ENCODE assay signal across 12 cellular contexts in genomic region chr10:47309403-47310089, GRCh38. TPM values are rescaled to one million over a fixed set of nuclear protein-coding genes. Genes with fewer than 3 reads are reported as not detected.
DNase-seq lines count a peak whose midpoint lies in the region; ATAC-seq, FAIRE-seq and TF ChIP-seq lines count a peak whose summit lies in the region.
"Had no signal": no experiment of that assay in that cellular context is flagged by ENCODE, and none has a peak within 500 bp of the region (broad histone marks: within the 10 kb centered on the region; RNA-seq: fewer than 3 reads in every experiment).

No MANE protein-coding gene starts in this region.

- H3K36me3 ChIP-seq in OCI-LY3 (replicated peaks; ENCODE audit: low read depth, low read length) (no peaks in the 10 kb centered on the region), upper lobe of right lung (no peaks in the 10 kb centered on the region), small intestine (ENCODE audit: control insufficient read depth in 2 of 2, insufficient read depth in 2 of 2, low read length in 2 of 2) (no peaks in the 10 kb centered on the region), adrenal gland (replicated peaks in 1 of 2) (no peaks in the 10 kb centered on the region)

- intact Hi-C loops in upper lobe of right lung (cut with DNase I): loop anchor here (10.0 kb wide), 1 partner anchor 265 kb away; no protein-coding TSS in a partner anchor
- intact Hi-C loops in adrenal gland (cut with DNase I): loop anchor here (5.0 kb wide), 2 partner anchors 262 to 282 kb away; no protein-coding TSS in a partner anchor

- peak; percentile 46 for TF ChIP-seq CTCF in OCI-LY3 (IDR thresholded peaks at IDR 0.05; ENCODE audit: low read depth, low read length)
- peak; percentile 26 for TF ChIP-seq CTCF in fibroblast of mammary gland (conservative IDR thresholded peaks at IDR 0.05; ENCODE audit: control insufficient read depth, insufficient read depth, low read depth, low read length)
- peak; percentile 21 for TF ChIP-seq CTCF in upper lobe of right lung (IDR thresholded peaks at IDR 0.05)
- peak in 1 of 6 experiments; percentile 13 for TF ChIP-seq CTCF in adrenal gland (IDR thresholded peaks at IDR 0.05)

- H3K9me3 ChIP-seq in OCI-LY3 (ENCODE audit: insufficient read depth, low read length): no peaks in the 10 kb centered on the region
- H3K9me3 ChIP-seq in upper lobe of right lung: no peaks in the 10 kb centered on the region
- no peaks in the 10 kb centered on the region for H3K9me3 ChIP-seq in small intestine (ENCODE audit: control insufficient read depth, low read depth)
- no peaks in the 10 kb centered on the region for H3K9me3 ChIP-seq in adrenal gland (replicated peaks in 1 of 3)

- peaks cover 8% of the 10 kb centered on the region for H3K4me1 ChIP-seq in OCI-LY3 (ENCODE audit: low read length)
- H3K4me1 ChIP-seq in upper lobe of right lung: peaks cover 7% of the 10 kb centered on the region
- no peaks in the 10 kb centered on the region for H3K4me1 ChIP-seq in small intestine (ENCODE audit: control insufficient read depth in 2 of 2, insufficient read depth in 1 of 2, low read depth in 1 of 2, low read length in 1 of 2)
- H3K4me1 ChIP-seq in adrenal gland (replicated peaks in 1 of 2): no peaks in the 10 kb centered on the region

- TF ChIP-seq POLR2A in adrenal gland (IDR thresholded peaks at IDR 0.05): no peak

- H3K27ac ChIP-seq in OCI-LY3 (ENCODE audit: low read length): no peak overlapping the region
- H3K27ac ChIP-seq in upper lobe of right lung: no peak overlapping the region
- H3K27ac ChIP-seq in small intestine (ENCODE audit: low read depth in 1 of 2, low read length in 1 of 2): no peak overlapping the region
- no peak overlapping the region for H3K27ac ChIP-seq in adrenal gland

- 86 to 90% (median 86%) methylated on average over 32 to 34 of the region's 34 CpGs for WGBS in small intestine, 3 donors
- WGBS in adrenal gland, 4 donors: 85 to 90% (median 87%) methylated on average over 24 to 34 of the region's 34 CpGs

- H3K79me2 ChIP-seq in OCI-LY3 (ENCODE audit: low read length): no peaks in the 10 kb centered on the region

- H4K20me1 ChIP-seq in OCI-LY3 (ENCODE audit: insufficient read depth, low read length): no peaks in the 10 kb centered on the region

- no peak overlapping the region for H3K9ac ChIP-seq in OCI-LY3 (ENCODE audit: low read length)

- H3K4me3 ChIP-seq in OCI-LY3 (ENCODE audit: low read length) (no peak overlapping the region), fibroblast of mammary gland (ENCODE audit: control insufficient read depth, low read depth, low read length) (no peak overlapping the region), upper lobe of right lung (no peak overlapping the region), small intestine (ENCODE audit: low read depth in 1 of 2, low read length in 2 of 2) (no peak overlapping the region), adrenal gland (no peak overlapping the region)

- ATAC-seq in upper lobe of right lung: no peak
- ATAC-seq in HG02588 (IDR thresholded peaks at IDR 0.05; ENCODE audit: unreplicated experiment): no peak

- no peak overlapping the region for H3K4me2 ChIP-seq in OCI-LY3 (ENCODE audit: low read length)

- FAIRE-seq in small intestine (lab: Jason Lieb, UNC): no peak

- no peak overlapping the region for H2AFZ ChIP-seq in OCI-LY3 (ENCODE audit: low read depth, low read length)

- DNase-seq in stimulated activated CD4-positive, alpha-beta T cell treated with anti-CD3 and anti-CD28 coated beads, Interleukin-15, amount 100 ng/mL, for 24 hours: peak; percentile 28
- DNase-seq in stimulated activated CD4-positive, alpha-beta T cell treated with anti-CD3 and anti-CD28 coated beads, Interleukin-4, amount 100 ng/mL, for 1 hour: no peak
- no peak for DNase-seq in fibroblast of mammary gland (ENCODE audit: low read depth)
- no peak for DNase-seq in upper lobe of right lung
- DNase-seq in small intestine: no peak
- no peak for DNase-seq in adrenal gland
- DNase-seq: activated T-cell treated with anti-CD3 and anti-CD28 coated beads, Interleukin-2, amount 50 U/mL, for 24 hours; NCI-H1436; stimulated activated CD4-positive, alpha-beta T cell treated with anti-CD3 and anti-CD28 coated beads, Interleukin-12 subunit alpha, Interleukin-12 subunit beta, amount 100 ng/mL, for 4 hours had no signal

- H3K27me3 ChIP-seq in OCI-LY3 (ENCODE audit: low read depth, low read length): no peaks in the 10 kb centered on the region
- H3K27me3 ChIP-seq in upper lobe of right lung: peaks cover 6% of the 10 kb centered on the region
- H3K27me3 ChIP-seq in small intestine (ENCODE audit: control insufficient read depth in 2 of 2, insufficient read depth in 2 of 2, low read length in 2 of 2): no peaks in the 10 kb centered on the region
- no peaks in the 10 kb centered on the region for H3K27me3 ChIP-seq in adrenal gland

RNA-seq across cellular contexts. Expression of gene GDF10, which starts 9.5 kb away (rescaled TPM):
- 16.8 TPM for total RNA-seq in upper lobe of right lung
- under 1 TPM in 1 of 3 donors, not detected in 2; 0.63 TPM for polyA plus RNA-seq in small intestine
- total RNA-seq in adrenal gland: 1 to 10 TPM in 5 of 8 donors, under 1 TPM in 2, not detected in 1; 0.12 to 8.5 (median 3.6) TPM
- polyA plus RNA-seq in adrenal gland: 1 to 10 TPM in 1 of 3 donors, under 1 TPM in 2; 0.64 to 1.2 (median 0.94) TPM

RNA-seq across cellular contexts. Expression of gene GDF2, which starts 12.7 kb away (rescaled TPM):
- total RNA-seq in upper lobe of right lung (not detected), adrenal gland (not detected)
- polyA plus RNA-seq in small intestine (not detected), adrenal gland (not detected)
- total RNA-seq: subcutaneous adipose tissue had no signal

RNA-seq across cellular contexts. Expression of gene RBP3, which starts 38.6 kb away (rescaled TPM):
- total RNA-seq in upper lobe of right lung: not detected
- under 1 TPM in 1 of 3 donors, not detected in 2; 0.01 TPM for polyA plus RNA-seq in small intestine
- total RNA-seq in adrenal gland: under 1 TPM in 1 of 8 donors, not detected in 7; 0.11 TPM
- polyA plus RNA-seq in adrenal gland: not detected
- total RNA-seq: subcutaneous adipose tissue had no signal
